ENCODE assay signal across 8 cellular contexts in genomic region chr11:68099474-68100405, GRCh38. TPM values are rescaled to one million over a fixed set of nuclear protein-coding genes. Genes with fewer than 3 reads are reported as not detected.
A peak's percentile ranks its signal among the peaks of the same experiment; 100 is the strongest.
DNase-seq lines count a peak whose midpoint lies in the region; ATAC-seq and TF ChIP-seq lines count a peak whose summit lies in the region.

No MANE protein-coding gene starts in this region.

- no peaks in the 10 kb centered on the region for H3K9me3 Mint-ChIP-seq in activated T-helper 1 cell treated with anti-CD3 and anti-CD28 coated beads, Interleukin-12 subunit alpha, Interleukin-12 subunit beta, Interleukin-2, Interleukin-4 antibody, amounts not matched to agents 30 ng/mL and 10 ng/mL and 1 ng/mL, durations not matched to agents 14 hours and 24 hours and 36 hours

- DNase-seq in GM13977 (ENCODE audit: low spot score), result peak; percentile 50
- peak; percentile 28 for DNase-seq in NCI-H226
- DNase-seq in adrenal gland, result peak; percentile 58 to 88 (median 84)
- DNase-seq in midbrain (lab: John Stamatoyannopoulos, UW), result peak; percentile 14
- DNase-seq in activated T-helper 1 cell treated with anti-CD3 and anti-CD28 coated beads, Interleukin-12 subunit alpha, Interleukin-12 subunit beta, Interleukin-2, Interleukin-4 antibody, amounts not matched to agents 30 ng/mL and 10 ng/mL and 1 ng/mL, durations not matched to agents 14 hours and 24 hours and 36 hours (ENCODE audit: low spot score), result no peak
- DNase-seq in AML-193 (lab: John Stamatoyannopoulos, UW), result no peak

- no peak overlapping the region for H3K4me3 Mint-ChIP-seq in activated T-helper 1 cell treated with anti-CD3 and anti-CD28 coated beads, Interleukin-12 subunit alpha, Interleukin-12 subunit beta, Interleukin-2, Interleukin-4 antibody, amounts not matched to agents 30 ng/mL and 10 ng/mL and 1 ng/mL, durations not matched to agents 14 hours and 24 hours and 36 hours

- no peaks in the 10 kb centered on the region for H3K27me3 ChIP-seq in adrenal gland

- H3K27ac ChIP-seq in adrenal gland, result peak overlapping the region in 4 of 5 donors; percentile 32 to 81 (median 74)

- H3K36me3 Mint-ChIP-seq in activated T-helper 1 cell treated with anti-CD3 and anti-CD28 coated beads, Interleukin-12 subunit alpha, Interleukin-12 subunit beta, Interleukin-2, Interleukin-4 antibody, amounts not matched to agents 30 ng/mL and 10 ng/mL and 1 ng/mL, durations not matched to agents 14 hours and 24 hours and 36 hours (ENCODE audit: low read depth), result no peaks in the 10 kb centered on the region

- TF ChIP-seq POLR2A in adrenal gland (IDR thresholded peaks at IDR 0.05), result no peak

- 25 to 31% (median 29%) methylated on average over 12 of the region's 12 CpGs for WGBS in adrenal gland, 4 donors

- H3K4me1 Mint-ChIP-seq in activated T-helper 1 cell treated with anti-CD3 and anti-CD28 coated beads, Interleukin-12 subunit alpha, Interleukin-12 subunit beta, Interleukin-2, Interleukin-4 antibody, amounts not matched to agents 30 ng/mL and 10 ng/mL and 1 ng/mL, durations not matched to agents 14 hours and 24 hours and 36 hours (ENCODE audit: low read depth), result peaks cover 14% of the 10 kb centered on the region

- no peaks in the 10 kb centered on the region for H3K36me3 ChIP-seq in adrenal gland (replicated peaks in 1 of 2)

- intact Hi-C loops in adrenal gland (cut with DNase I), result no loop called here
- intact Hi-C loops in activated T-helper 1 cell treated with anti-CD3 and anti-CD28 coated beads, Interleukin-12 subunit alpha, Interleukin-12 subunit beta, Interleukin-2, Interleukin-4 antibody, amounts not matched to agents 30 ng/mL and 10 ng/mL and 1 ng/mL, durations not matched to agents 14 hours and 24 hours and 36 hours (cut with micrococcal nuclease), result no loop called here

- no peaks in the 10 kb centered on the region for H3K9me3 ChIP-seq in adrenal gland (replicated peaks in 1 of 3)

- H3K4me3 ChIP-seq in adrenal gland, result peak overlapping the region in 1 of 4 donors; percentile 31

- no peak overlapping the region for H3K27ac Mint-ChIP-seq in activated T-helper 1 cell treated with anti-CD3 and anti-CD28 coated beads, Interleukin-12 subunit alpha, Interleukin-12 subunit beta, Interleukin-2, Interleukin-4 antibody, amounts not matched to agents 30 ng/mL and 10 ng/mL and 1 ng/mL, durations not matched to agents 14 hours and 24 hours and 36 hours

- no peaks in the 10 kb centered on the region for H3K27me3 Mint-ChIP-seq in activated T-helper 1 cell treated with anti-CD3 and anti-CD28 coated beads, Interleukin-12 subunit alpha, Interleukin-12 subunit beta, Interleukin-2, Interleukin-4 antibody, amounts not matched to agents 30 ng/mL and 10 ng/mL and 1 ng/mL, durations not matched to agents 14 hours and 24 hours and 36 hours (ENCODE audit: insufficient read depth)

- ATAC-seq in GM19452 (IDR thresholded peaks at IDR 0.05; ENCODE audit: unreplicated experiment), result no peak
- ATAC-seq in GM18867 (IDR thresholded peaks at IDR 0.05; ENCODE audit: unreplicated experiment), result no peak

- in situ Hi-C loops in GM13977 (cut with MboI; ENCODE audit: low pct_unique_long_range_greater_than_20kb, low sequenced_read_pairs, unreplicated experiment), result no loop called here

- H3K4me1 ChIP-seq in adrenal gland (replicated peaks in 1 of 2), result peaks cover 34 to 64% of the 10 kb centered on the region in 2 donors

- TF ChIP-seq CTCF in GM13977 (IDR thresholded peaks at IDR 0.05; ENCODE audit: extremely low read depth, insufficient read depth, missing control alignments) (no peak), adrenal gland (IDR thresholded peaks at IDR 0.05) (no peak)

RNA-seq across cellular contexts. Expression of gene CHKA, which starts 21.4 kb away (rescaled TPM):
- 10 to 100 TPM; 26.6 to 67.0 (median 44.7) TPM for total RNA-seq in adrenal gland
- polyA plus RNA-seq in adrenal gland, result 100 to 1,000 TPM in 1 of 3 donors, 10 to 100 TPM in 2; 76.1 to 105 (median 94.6) TPM
- 13.2 and 13.7 TPM in 2 replicates for total RNA-seq in activated T-helper 1 cell treated with anti-CD3 and anti-CD28 coated beads, Interleukin-12 subunit alpha, Interleukin-12 subunit beta, Interleukin-2, Interleukin-4 antibody, amounts not matched to agents 30 ng/mL and 10 ng/mL and 1 ng/mL, durations not matched to agents 14 hours and 24 hours and 36 hours

Comparison
In these comparisons a context has a peak if more than half of its experiments do, and no peak if none do; other contexts are left out.
1. DNase-seq: peak in GM13977 (single experiment), NCI-H226 (single experiment), adrenal gland (7 of 7) and midbrain (single experiment); none in activated T-helper 1 cell treated with anti-CD3 and anti-CD28 coated beads, Interleukin-12 subunit alpha, Interleukin-12 subunit beta, Interleukin-2, Interleukin-4 antibody, amounts not matched to agents 30 ng/mL and 10 ng/mL and 1 ng/mL, durations not matched to agents 14 hours and 24 hours and 36 hours (single experiment) and AML-193 (0 of 2).